In the genomic region with DNA sequence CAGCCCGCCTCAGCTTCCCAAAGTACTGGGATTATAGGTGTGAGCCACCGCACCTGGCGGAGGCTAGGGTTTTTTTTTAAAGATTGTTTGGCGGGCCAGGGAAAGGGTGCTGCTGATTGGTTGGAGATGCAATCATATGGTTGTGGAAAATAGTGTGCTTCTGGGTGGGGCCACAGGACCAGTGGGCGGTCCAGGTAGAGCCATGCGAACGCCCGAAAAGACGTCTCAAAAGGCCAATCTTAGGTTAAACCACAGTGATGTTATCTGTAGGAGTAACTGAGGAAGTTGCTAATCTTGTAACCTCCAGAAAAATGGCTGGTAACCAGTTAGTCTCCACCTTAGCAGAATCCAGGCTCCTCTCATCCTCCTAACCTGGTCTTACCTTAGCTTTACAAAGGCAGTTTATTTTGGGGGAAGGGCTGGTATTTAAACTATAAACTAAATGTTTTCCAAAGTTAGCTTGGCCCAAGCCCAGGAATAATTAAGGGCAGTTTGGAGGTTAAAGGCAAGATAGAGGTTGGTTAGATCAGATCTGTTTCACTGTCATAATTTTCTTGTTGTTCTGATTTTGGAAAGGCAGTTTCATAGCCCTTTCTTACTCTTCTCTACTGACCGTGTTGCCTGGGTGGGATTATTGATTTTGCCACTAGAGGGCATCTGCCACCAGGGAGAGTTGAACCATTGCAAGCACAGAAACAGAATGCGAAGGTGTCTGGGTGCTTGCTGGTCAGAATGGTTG, we compare ENCODE assay signal across 8 cellular contexts.
DNase-seq lines count a peak whose midpoint lies in the region; ATAC-seq and TF ChIP-seq lines count a peak whose summit lies in the region.

No MANE protein-coding gene starts in this region.

- no peak overlapping the region for H2BK120ac ChIP-seq in mesendoderm (ENCODE audit: low read depth, low read length)

- no peak overlapping the region for H2BK15ac ChIP-seq in mesendoderm (replicated peaks; ENCODE audit: low read depth)

- no peak overlapping the region for H2AK5ac ChIP-seq in mesendoderm (ENCODE audit: low read length)

- H2BK5ac ChIP-seq in mesendoderm (ENCODE audit: low read length): no peak overlapping the region

- H3F3A ChIP-seq in GM23338 (replicated peaks; ENCODE audit: low read depth): no peaks in the 10 kb centered on the region

- no peak overlapping the region for H4K5ac ChIP-seq in mesendoderm (ENCODE audit: low read length)

- no peaks in the 10 kb centered on the region for H4K20me1 ChIP-seq in GM23338 (replicated peaks; ENCODE audit: insufficient read depth)

- no peak overlapping the region for H3K4me2 ChIP-seq in GM23338
- no peak overlapping the region for H3K4me2 ChIP-seq in mesendoderm (ENCODE audit: low read length)

- no peaks in the 10 kb centered on the region for H3K9me3 Mint-ChIP-seq in GM23338

- H3K27me3 ChIP-seq in GM23338 (ENCODE audit: insufficient read depth) (no peaks in the 10 kb centered on the region), mesendoderm (ENCODE audit: insufficient read depth, low read length, poor library complexity) (no peaks in the 10 kb centered on the region)

- no CpG with 5 or more reads among the region's 11 CpGs for WGBS in mesendoderm (ENCODE audit: extremely low coverage, insufficient coverage, low lambda C conversion rate)

- H3K4me1 ChIP-seq in GM23338 (ENCODE audit: insufficient read depth) (peaks cover 3% of the 10 kb centered on the region; the same call in 1 of the 2 replicates), mesendoderm (ENCODE audit: control insufficient read depth, low read depth, low read length) (no peaks in the 10 kb centered on the region)

- H3K79me2 ChIP-seq in GM23338 (replicated peaks; ENCODE audit: insufficient read depth): no peaks in the 10 kb centered on the region
- H3K79me2 ChIP-seq in mesendoderm (ENCODE audit: control insufficient read depth, insufficient read depth, low read length): no peaks in the 10 kb centered on the region

- no peak overlapping the region for H3K4me3 Mint-ChIP-seq in GM23338

- H3K9ac ChIP-seq in mesendoderm (ENCODE audit: low read length): no peak overlapping the region

- H3K56ac ChIP-seq in mesendoderm (ENCODE audit: low read length): peak overlapping the region; percentile 19

- H3K79me1 ChIP-seq in mesendoderm (ENCODE audit: low read length): no peaks in the 10 kb centered on the region

- H3K27me3 Mint-ChIP-seq in GM23338 (ENCODE audit: insufficient read depth, low read depth, poor library complexity): peaks cover 3% of the 10 kb centered on the region

- no peak overlapping the region for H2AFZ ChIP-seq in GM23338

- no peak overlapping the region for H3K23ac ChIP-seq in mesendoderm (ENCODE audit: low read length)

- peaks cover 2% of the 10 kb centered on the region; the same call in 2 of the 3 replicates for H3K4me1 Mint-ChIP-seq in GM23338

- H3K9me2 ChIP-seq in GM23338 (ENCODE audit: insufficient read depth): no peaks in the 10 kb centered on the region

- H3K36me3 ChIP-seq in GM23338 (ENCODE audit: insufficient read depth) (no peaks in the 10 kb centered on the region), mesendoderm (ENCODE audit: control insufficient read depth, insufficient read depth, low read length) (no peaks in the 10 kb centered on the region)

- ATAC-seq in GM23338 (peak; percentile 94), GM21825 (IDR thresholded peaks at IDR 0.05; ENCODE audit: unreplicated experiment) (no peak)

- no peak overlapping the region for H4K8ac ChIP-seq in mesendoderm (ENCODE audit: low read depth, low read length)

- peak; percentile 94 to 96 for TF ChIP-seq CTCF in GM23338 (conservative IDR thresholded peaks at IDR 0.05; ENCODE audit: low read depth in 2 of 2)

- no peak overlapping the region for H3K4me3 ChIP-seq in GM23338
- H3K4me3 ChIP-seq in mesendoderm (ENCODE audit: low read length): no peak overlapping the region

- no peak overlapping the region for H3K27ac Mint-ChIP-seq in GM23338

- DNase-seq in CMK (ENCODE audit: low read depth) (peak; percentile 63), GM23338 (ENCODE audit: low spot score) (peak; percentile 87), NCI-H345 (lab: John Stamatoyannopoulos, UW) (peak; percentile 58), mesendoderm (peak; percentile 87)
- peak; percentile 9 to 49 for DNase-seq in activated CD4-positive, alpha-beta T cell treated with anti-CD3 and anti-CD28 coated beads, Interleukin-2, amount 50 U/mL, for 24 hours (ENCODE audit: low read depth in 1 of 2, low spot score in 1 of 2)
- DNase-seq in effector CD4-positive, alpha-beta T cell: peak; percentile 23
- peak; percentile 15 for DNase-seq in stimulated activated CD8-positive, alpha-beta memory T cell treated with anti-CD3 and anti-CD28 coated beads, Interleukin-4, amount 100 ng/mL, for 24 hours (ENCODE audit: low read depth)

- H3K4ac ChIP-seq in mesendoderm (ENCODE audit: low read depth, low read length): no peak overlapping the region

- H3K18ac ChIP-seq in mesendoderm (ENCODE audit: low read length): no peak overlapping the region

- no peaks in the 10 kb centered on the region for H3K36me3 Mint-ChIP-seq in GM23338 (ENCODE audit: low read depth)

- no peak overlapping the region for H3K27ac ChIP-seq in GM23338 (ENCODE audit: low read depth)
- no peak overlapping the region for H3K27ac ChIP-seq in mesendoderm (ENCODE audit: low read depth, low read length)

TF ChIP-seq in GM23338, 12 proteins besides CTCF, POLR2A, EP300 and RAD21 (continues in another document):
- no peak for TF ChIP-seq EZH2phosphoT487 (IDR thresholded peaks at IDR 0.05; ENCODE audit: unreplicated experiment)
- no peak for TF ChIP-seq EZH2 (IDR thresholded peaks at IDR 0.05; ENCODE audit: low read depth, unreplicated experiment)
- no peak for TF ChIP-seq CREB1 (CRISPR knock-in tag; IDR thresholded peaks at IDR 0.05; ENCODE audit: low read depth)
- TF ChIP-seq NANOG (IDR thresholded peaks at IDR 0.05; ENCODE audit: borderline replicate concordance): no peak
- no peak for TF ChIP-seq POLR2AphosphoS5 (IDR thresholded peaks at IDR 0.05; ENCODE audit: low read depth)
- no peak for TF ChIP-seq STAT1 (IDR thresholded peaks at IDR 0.05; ENCODE audit: unreplicated experiment)
- TF ChIP-seq, protein P1, sequence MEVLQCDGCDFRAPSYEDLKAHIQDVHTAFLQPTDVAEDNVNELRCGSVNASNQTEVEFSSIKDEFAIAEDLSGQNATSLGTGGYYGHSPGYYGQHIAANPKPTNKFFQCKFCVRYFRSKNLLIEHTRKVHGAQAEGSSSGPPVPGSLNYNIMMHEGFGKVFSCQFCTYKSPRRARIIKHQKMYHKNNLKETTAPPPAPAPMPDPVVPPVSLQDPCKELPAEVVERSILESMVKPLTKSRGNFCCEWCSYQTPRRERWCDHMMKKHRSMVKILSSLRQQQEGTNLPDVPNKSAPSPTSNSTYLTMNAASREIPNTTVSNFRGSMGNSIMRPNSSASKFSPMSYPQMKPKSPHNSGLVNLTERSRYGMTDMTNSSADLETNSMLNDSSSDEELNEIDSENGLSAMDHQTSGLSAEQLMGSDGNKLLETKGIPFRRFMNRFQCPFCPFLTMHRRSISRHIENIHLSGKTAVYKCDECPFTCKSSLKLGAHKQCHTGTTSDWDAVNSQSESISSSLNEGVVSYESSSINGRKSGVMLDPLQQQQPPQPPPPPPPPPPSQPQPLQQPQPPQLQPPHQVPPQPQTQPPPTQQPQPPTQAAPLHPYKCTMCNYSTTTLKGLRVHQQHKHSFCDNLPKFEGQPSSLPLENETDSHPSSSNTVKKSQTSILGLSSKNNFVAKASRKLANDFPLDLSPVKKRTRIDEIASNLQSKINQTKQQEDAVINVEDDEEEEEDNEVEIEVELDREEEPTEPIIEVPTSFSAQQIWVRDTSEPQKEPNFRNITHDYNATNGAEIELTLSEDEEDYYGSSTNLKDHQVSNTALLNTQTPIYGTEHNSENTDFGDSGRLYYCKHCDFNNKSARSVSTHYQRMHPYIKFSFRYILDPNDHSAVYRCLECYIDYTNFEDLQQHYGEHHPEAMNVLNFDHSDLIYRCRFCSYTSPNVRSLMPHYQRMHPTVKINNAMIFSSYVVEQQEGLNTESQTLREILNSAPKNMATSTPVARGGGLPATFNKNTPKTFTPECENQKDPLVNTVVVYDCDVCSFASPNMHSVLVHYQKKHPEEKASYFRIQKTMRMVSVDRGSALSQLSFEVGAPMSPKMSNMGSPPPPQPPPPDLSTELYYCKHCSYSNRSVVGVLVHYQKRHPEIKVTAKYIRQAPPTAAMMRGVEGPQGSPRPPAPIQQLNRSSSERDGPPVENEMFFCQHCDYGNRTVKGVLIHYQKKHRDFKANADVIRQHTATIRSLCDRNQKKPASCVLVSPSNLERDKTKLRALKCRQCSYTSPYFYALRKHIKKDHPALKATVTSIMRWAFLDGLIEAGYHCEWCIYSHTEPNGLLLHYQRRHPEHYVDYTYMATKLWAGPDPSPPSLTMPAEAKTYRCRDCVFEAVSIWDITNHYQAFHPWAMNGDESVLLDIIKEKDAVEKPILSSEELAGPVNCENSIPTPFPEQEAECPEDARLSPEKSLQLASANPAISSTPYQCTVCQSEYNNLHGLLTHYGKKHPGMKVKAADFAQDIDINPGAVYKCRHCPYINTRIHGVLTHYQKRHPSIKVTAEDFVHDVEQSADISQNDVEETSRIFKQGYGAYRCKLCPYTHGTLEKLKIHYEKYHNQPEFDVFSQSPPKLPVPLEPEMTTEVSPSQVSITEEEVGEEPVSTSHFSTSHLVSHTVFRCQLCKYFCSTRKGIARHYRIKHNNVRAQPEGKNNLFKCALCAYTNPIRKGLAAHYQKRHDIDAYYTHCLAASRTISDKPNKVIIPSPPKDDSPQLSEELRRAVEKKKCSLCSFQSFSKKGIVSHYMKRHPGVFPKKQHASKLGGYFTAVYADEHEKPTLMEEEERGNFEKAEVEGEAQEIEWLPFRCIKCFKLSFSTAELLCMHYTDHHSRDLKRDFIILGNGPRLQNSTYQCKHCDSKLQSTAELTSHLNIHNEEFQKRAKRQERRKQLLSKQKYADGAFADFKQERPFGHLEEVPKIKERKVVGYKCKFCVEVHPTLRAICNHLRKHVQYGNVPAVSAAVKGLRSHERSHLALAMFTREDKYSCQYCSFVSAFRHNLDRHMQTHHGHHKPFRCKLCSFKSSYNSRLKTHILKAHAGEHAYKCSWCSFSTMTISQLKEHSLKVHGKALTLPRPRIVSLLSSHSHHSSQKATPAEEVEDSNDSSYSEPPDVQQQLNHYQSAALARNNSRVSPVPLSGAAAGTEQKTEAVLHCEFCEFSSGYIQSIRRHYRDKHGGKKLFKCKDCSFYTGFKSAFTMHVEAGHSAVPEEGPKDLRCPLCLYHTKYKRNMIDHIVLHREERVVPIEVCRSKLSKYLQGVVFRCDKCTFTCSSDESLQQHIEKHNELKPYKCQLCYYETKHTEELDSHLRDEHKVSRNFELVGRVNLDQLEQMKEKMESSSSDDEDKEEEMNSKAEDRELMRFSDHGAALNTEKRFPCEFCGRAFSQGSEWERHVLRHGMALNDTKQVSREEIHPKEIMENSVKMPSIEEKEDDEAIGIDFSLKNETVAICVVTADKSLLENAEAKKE (CRISPR knock-in tag; IDR thresholded peaks at IDR 0.05): no peak
- no peak for TF ChIP-seq ZNF331 (CRISPR knock-in tag; IDR thresholded peaks at IDR 0.05; ENCODE audit: low read depth)

Comparison
In these comparisons a context has a peak if more than half of its experiments do, and no peak if none do; other contexts are left out.
1. DNase-seq: peak in every context shown above with its lines; median percentile 87 in GM23338; 87 in mesendoderm; 63 in CMK; 58 in NCI-H345; 29 in activated CD4-positive, alpha-beta T cell treated with anti-CD3 and anti-CD28 coated beads, Interleukin-2, amount 50 U/mL, for 24 hours; 23 in effector CD4-positive, alpha-beta T cell; 15 in stimulated activated CD8-positive, alpha-beta memory T cell treated with anti-CD3 and anti-CD28 coated beads, Interleukin-4, amount 100 ng/mL, for 24 hours.